ENCODE assay signal across 24 cellular contexts in the genomic region with DNA sequence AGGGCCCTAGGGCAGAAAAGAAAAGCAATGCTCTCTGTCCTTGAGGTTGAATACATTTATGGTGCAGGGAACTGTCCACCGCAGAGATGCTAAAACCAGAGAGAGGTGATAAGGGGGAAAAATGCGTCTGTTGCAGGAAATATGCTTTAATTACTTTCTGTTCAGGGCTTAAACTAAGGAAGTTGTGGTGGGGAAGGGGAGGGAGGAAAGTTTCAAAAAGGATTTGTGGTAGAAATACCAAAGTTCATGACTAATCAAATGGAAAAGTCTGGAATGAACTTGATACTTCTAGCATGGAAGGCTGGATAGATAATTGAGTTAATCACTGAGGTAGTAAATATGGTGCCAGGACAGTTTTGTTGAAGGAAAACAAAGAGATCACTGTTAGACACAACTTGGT.
DNase-seq lines count a peak whose midpoint lies in the region; ATAC-seq, FAIRE-seq and TF ChIP-seq lines count a peak whose summit lies in the region.
"Had no signal": no experiment of that assay in that cellular context is flagged by ENCODE, and none has a peak within 500 bp of the region (broad histone marks: within the 10 kb centered on the region; RNA-seq: fewer than 3 reads in every experiment).

No MANE protein-coding gene starts in this region.

- DNase-seq in KBM-7 = peak; percentile 12
- DNase-seq in amniotic epithelial cell (ENCODE audit: low read depth) = peak; percentile 69
- DNase-seq in pancreas = no peak
- no peak for DNase-seq in left ventricle myocardium inferior
- DNase-seq: activated CD4-positive, alpha-beta T cell treated with anti-CD3 and anti-CD28 coated beads, Interleukin-2, amount 10 ng/mL, durations not matched to agents 24 days and 14 days; activated T-cell treated with anti-CD3 and anti-CD28 coated beads, Interleukin-2, amount 50 U/mL, for 4 hours; Calu3; kidney; lower lobe of right lung; mucosa of descending colon; NCI-H1417 treated with DMSO at 0.1 percent for 48 hours; NCI-H2107; NCI-H446; PC-3; Right ventricle myocardium superior; stimulated activated CD4-positive, alpha-beta T cell treated with anti-CD3 and anti-CD28 coated beads, Interleukin-2, amount 100 ng/mL, for 24 hours; T1000 had no signal

- intact Hi-C loops in pancreas (cut with DNase I) = no loop called here
- intact Hi-C loops in left ventricle myocardium inferior (cut with micrococcal nuclease) = no loop called here

- 50% methylated on average over 2 of the region's 2 CpGs for WGBS in pancreas, 2 donors

- H4K20me1 ChIP-seq in BLaER1 treated with 17β-estradiol and CSF1 and Interleukin-3, amounts not matched to agents 10 nM and 100 nM = peaks cover 0 to 3% (median 0%) of the 10 kb centered on the region in 11 experiments; a peak in 1 of 22 replicates

- H3K9me3 ChIP-seq in BLaER1 treated with 17β-estradiol and CSF1 and Interleukin-3, amounts not matched to agents 10 nM and 100 nM (replicated peaks in 1 of 11) = peaks cover 0 to 26% (median 9%) of the 10 kb centered on the region in 11 experiments; a peak in 8 of 22 replicates
- H3K9me3 ChIP-seq in pancreas (no peaks in the 10 kb centered on the region), left ventricle myocardium inferior (replicated peaks) (no peaks in the 10 kb centered on the region)
- H3K9me3 ChIP-seq: lower lobe of right lung, mucosa of descending colon, tibial nerve had no signal

- H3K4me2 ChIP-seq in BLaER1 treated with 17β-estradiol and CSF1 and Interleukin-3, amounts not matched to agents 10 nM and 100 nM = peak overlapping the region in 7 of 11 experiments; percentile 2 to 53 (median 33); a peak in 8 of 22 replicates

- H3K27ac ChIP-seq in BLaER1 treated with 17β-estradiol and CSF1 and Interleukin-3, amounts not matched to agents 10 nM and 100 nM = no peak overlapping the region
- H3K27ac ChIP-seq in pancreas = no peak overlapping the region
- no peak overlapping the region for H3K27ac ChIP-seq in left ventricle myocardium inferior (replicated peaks)
- H3K27ac ChIP-seq: C4-2B, lower lobe of right lung, tibial nerve had no signal

- peaks cover 0 to 11% (median 0%) of the 10 kb centered on the region in 10 experiments; a peak in 4 of 20 replicates for H3K4me1 ChIP-seq in BLaER1 treated with 17β-estradiol and CSF1 and Interleukin-3, amounts not matched to agents 10 nM and 100 nM
- H3K4me1 ChIP-seq in pancreas (no peaks in the 10 kb centered on the region), left ventricle myocardium inferior (no peaks in the 10 kb centered on the region)
- H3K4me1 ChIP-seq: lower lobe of right lung, tibial nerve had no signal

- peaks cover 99 to 100% (median 100%) of the 10 kb centered on the region in 11 experiments for H3K27me3 ChIP-seq in BLaER1 treated with 17β-estradiol and CSF1 and Interleukin-3, amounts not matched to agents 10 nM and 100 nM
- H3K27me3 ChIP-seq in pancreas (peaks cover 0 to 11% (median 0%) of the 10 kb centered on the region in 4 donors), left ventricle myocardium inferior (ENCODE audit: low read depth) (no peaks in the 10 kb centered on the region)

- peak; percentile 41 for FAIRE-seq in pancreas (lab: Jason Lieb, UNC)
- FAIRE-seq: H54, kidney had no signal

- TF ChIP-seq CTCF in pancreas (IDR thresholded peaks at IDR 0.05) (no peak), left ventricle myocardium inferior (IDR thresholded peaks at IDR 0.05; ENCODE audit: borderline replicate concordance) (no peak)

- ATAC-seq in pancreas (no peak), GM18861 (IDR thresholded peaks at IDR 0.05; ENCODE audit: unreplicated experiment) (no peak), HG02798 (IDR thresholded peaks at IDR 0.05; ENCODE audit: poor library complexity, unreplicated experiment) (no peak)
- ATAC-seq: activated T-cell treated with anti-CD3 and anti-CD28 coated beads, Interleukin-2, amount 50 U/mL, for 4 hours; lower lobe of right lung; mucosa of descending colon; natural killer cell treated with Interleukin-12 subunit alpha and Interleukin-12 subunit beta and Interleukin-15 and Interleukin-18, amount 100 ng/mL, for 72 hours; PC-3 had no signal

- H3K9ac ChIP-seq in BLaER1 treated with 17β-estradiol and CSF1 and Interleukin-3, amounts not matched to agents 10 nM and 100 nM = no peak overlapping the region

- in situ Hi-C loops in KBM-7 (cut with MboI; ENCODE audit: low pct_unique_long_range_greater_than_20kb, low sequenced_read_pairs) = no loop called here

- no peak overlapping the region for H3K4me3 ChIP-seq in BLaER1 treated with 17β-estradiol and CSF1 and Interleukin-3, amounts not matched to agents 10 nM and 100 nM
- H3K4me3 ChIP-seq in pancreas (no peak overlapping the region), left ventricle myocardium inferior (no peak overlapping the region)
- H3K4me3 ChIP-seq: lower lobe of right lung, mucosa of descending colon, tibial nerve had no signal

- no peaks in the 10 kb centered on the region for H3K36me3 ChIP-seq in BLaER1 treated with 17β-estradiol and CSF1 and Interleukin-3, amounts not matched to agents 10 nM and 100 nM
- H3K36me3 ChIP-seq in pancreas (no peaks in the 10 kb centered on the region), left ventricle myocardium inferior (no peaks in the 10 kb centered on the region)
- H3K36me3 ChIP-seq: lower lobe of right lung, tibial nerve had no signal

Comparison
In these comparisons a context has a peak if more than half of its experiments do, and no peak if none do; other contexts are left out.
1. DNase-seq: peak in KBM-7 (single experiment) and amniotic epithelial cell (single experiment); none in pancreas (0 of 6) and left ventricle myocardium inferior (single experiment).